ENCODE assay signal across 13 cellular contexts in genomic region chr1:206792939-206793607, GRCh38. TPM values are rescaled to one million over a fixed set of nuclear protein-coding genes. Genes with fewer than 3 reads are reported as not detected.
DNase-seq lines count a peak whose midpoint lies in the region; ATAC-seq lines count a peak whose summit lies in the region.
"Had no signal": no experiment of that assay in that cellular context is flagged by ENCODE, and none has a peak within 500 bp of the region (broad histone marks: within the 10 kb centered on the region; RNA-seq: fewer than 3 reads in every experiment).

No MANE protein-coding gene starts in this region.

- no peak overlapping the region for H3K4me3 ChIP-seq in neuronal stem cell (ENCODE audit: low read length in 2 of 2)

- H3K14ac ChIP-seq in neuronal stem cell (ENCODE audit: low read length): no peak overlapping the region

- H2BK12ac ChIP-seq in neuronal stem cell (ENCODE audit: low read length): no peak overlapping the region

- no peak overlapping the region for H3K4me3 Mint-ChIP-seq in T-cell

- no peak overlapping the region for H4K8ac ChIP-seq in neuronal stem cell (ENCODE audit: low read depth, low read length)

- H4K91ac ChIP-seq in neuronal stem cell (ENCODE audit: low read depth, low read length, poor library complexity): no peak overlapping the region

- H2AFZ ChIP-seq in neuronal stem cell (ENCODE audit: low read length): no peak overlapping the region

- POLR2A ChIA-PET in T-cell (lab: Charles Lee): interaction anchor here in 1 of 2 donors (0.5 to 0.6 kb wide), 2 partner anchors 31 to 119 kb away, joined by 4 to 8 read pairs; no protein-coding TSS in a partner anchor

- no peak overlapping the region for H2BK5ac ChIP-seq in neuronal stem cell (ENCODE audit: low read length)

- H3K18ac ChIP-seq in neuronal stem cell (ENCODE audit: low read length): no peak overlapping the region

- no peak overlapping the region for H3K4me2 ChIP-seq in neuronal stem cell (ENCODE audit: insufficient read depth, low read length, poor library complexity, severe bottlenecking)

- no peak overlapping the region for H2AK5ac ChIP-seq in neuronal stem cell (ENCODE audit: low read depth, low read length)

- no peak overlapping the region for H3K27ac ChIP-seq in neuronal stem cell (replicated peaks; ENCODE audit: low read length)
- H3K27ac ChIP-seq: brain microvascular endothelial cell, epithelial cell of prostate had no signal

- no peaks in the 10 kb centered on the region for H3K27me3 Mint-ChIP-seq in T-cell

- H3K27me3 ChIP-seq in neuronal stem cell (ENCODE audit: control insufficient read depth in 3 of 3, insufficient read depth in 3 of 3, low read depth in 1 of 3, low read length in 3 of 3): peaks cover 0 to 3% (median 0%) of the 10 kb centered on the region in 3 experiments
- H3K27me3 ChIP-seq: brain microvascular endothelial cell had no signal

- H3K4me1 Mint-ChIP-seq in T-cell: peaks cover 45 to 54% (median 46%) of the 10 kb centered on the region in 3 donors

- H3K79me1 ChIP-seq in neuronal stem cell (ENCODE audit: low read depth, low read length): no peaks in the 10 kb centered on the region

- no peak overlapping the region for H2BK15ac ChIP-seq in neuronal stem cell (ENCODE audit: low read length)

- H3K36me3 Mint-ChIP-seq in T-cell: no peaks in the 10 kb centered on the region

- no peak overlapping the region for H3K23ac ChIP-seq in neuronal stem cell (ENCODE audit: low read depth, low read length, poor library complexity)

- WGBS in neuronal stem cell (ENCODE audit: extremely low coverage in 2 of 2, insufficient read length in 2 of 2, insufficient replicate concordance in 1 of 2), 2 donors: no CpG with 5 or more reads among the region's 16 CpGs

- CTCF ChIA-PET in T-cell (lab: Charles Lee): interaction anchor here in 1 of 2 donors (1.0 kb wide), 1 partner anchor 91 kb away, joined by 3 read pairs; no protein-coding TSS in a partner anchor

- H3K9me3 ChIP-seq in neuronal stem cell (replicated peaks in 1 of 2; ENCODE audit: control insufficient read depth in 2 of 2, insufficient read depth in 1 of 2, low read depth in 1 of 2, low read length in 2 of 2): no peaks in the 10 kb centered on the region

- ATAC-seq in GM18519 (IDR thresholded peaks at IDR 0.05; ENCODE audit: low FRiP score, unreplicated experiment) (peak; percentile 32), GM21381 (IDR thresholded peaks at IDR 0.05; ENCODE audit: unreplicated experiment) (peak; percentile 45), HG03159 (IDR thresholded peaks at IDR 0.05; ENCODE audit: unreplicated experiment) (peak; percentile 39), T-cell (replicated peaks in 1 of 4) (no peak), HG02763 (IDR thresholded peaks at IDR 0.05; ENCODE audit: unreplicated experiment) (no peak)

- H3K9ac ChIP-seq in neuronal stem cell (ENCODE audit: low read depth, low read length, poor library complexity): no peak overlapping the region

- no peak overlapping the region for H3K4ac ChIP-seq in neuronal stem cell (ENCODE audit: low read length)

- DNase-seq in iris pigment epithelial cell (ENCODE audit: low read depth) (peak; percentile 12), T-cell (no peak), neuronal stem cell (ENCODE audit: low spot score) (no peak)
- DNase-seq: activated CD8-positive, alpha-beta memory T cell treated with anti-CD3 and anti-CD28 coated beads, Interleukin-2, amount 50 U/mL, for 48 hours; brain microvascular endothelial cell; NCI-H1048; NCI-H774 had no signal

- no peaks in the 10 kb centered on the region for H3K36me3 ChIP-seq in neuronal stem cell (replicated peaks in 1 of 2; ENCODE audit: control insufficient read depth in 2 of 2, insufficient read depth in 2 of 2, low read length in 2 of 2)
- H3K36me3 ChIP-seq: brain microvascular endothelial cell had no signal

- no peak overlapping the region for H3K27ac Mint-ChIP-seq in T-cell

- H3K4me1 ChIP-seq in neuronal stem cell (ENCODE audit: control insufficient read depth in 2 of 2, insufficient read depth in 1 of 2, low read depth in 1 of 2, low read length in 2 of 2): no peaks in the 10 kb centered on the region

- no peak overlapping the region for H2BK120ac ChIP-seq in neuronal stem cell (ENCODE audit: low read depth, low read length)

- no peaks in the 10 kb centered on the region for H3K9me3 Mint-ChIP-seq in T-cell

RNA-seq across cellular contexts. Expression of gene IL10, which starts 20.8 kb away (rescaled TPM):
- 1 to 10 TPM in 1 of 5 donors, under 1 TPM in 2, not detected in 2; 0.19 to 1.1 (median 0.26) TPM for total RNA-seq in T-cell
- not detected for polyA plus RNA-seq in neuronal stem cell (2013, experiment 1 of 2)
- polyA plus RNA-seq in neuronal stem cell (2013, experiment 2 of 2): not detected

RNA-seq across cellular contexts. Expression of gene IL19, which starts 22.5 kb away (rescaled TPM):
- total RNA-seq in T-cell: not detected
- not detected for polyA plus RNA-seq in neuronal stem cell (2013, experiment 1 of 2)
- polyA plus RNA-seq in neuronal stem cell (2013, experiment 2 of 2): not detected
- total RNA-seq: subcutaneous adipose tissue had no signal

Comparison
In these comparisons a context has a peak if more than half of its experiments do, and no peak if none do; other contexts are left out.
1. ATAC-seq: peak in GM18519 (single experiment), GM21381 (single experiment) and HG03159 (single experiment); none in T-cell (0 of 4) and HG02763 (single experiment).